ENCODE assay signal across 10 cellular contexts in the genomic region with DNA sequence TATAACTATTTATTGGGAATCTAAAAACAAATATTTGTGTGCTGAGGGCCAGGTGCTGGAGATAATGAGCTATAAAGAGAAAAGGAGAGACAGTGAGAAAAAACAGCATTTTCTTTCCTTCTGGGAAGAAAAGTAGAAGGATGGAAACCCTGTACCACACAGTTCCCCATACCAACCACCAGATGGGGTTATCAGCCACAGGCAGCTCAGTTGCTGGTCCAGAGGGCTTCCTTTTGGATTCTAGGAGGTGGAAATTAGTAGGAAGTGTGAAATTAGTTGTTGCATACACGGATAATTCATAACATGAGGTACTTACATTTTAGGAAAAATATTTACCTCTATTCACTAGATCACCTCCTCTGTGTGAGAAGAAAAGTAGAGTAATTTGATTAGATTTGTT.
DNase-seq lines count a peak whose midpoint lies in the region; ATAC-seq, FAIRE-seq and TF ChIP-seq lines count a peak whose summit lies in the region.
"Had no signal": no experiment of that assay in that cellular context is flagged by ENCODE, and none has a peak within 500 bp of the region (broad histone marks: within the 10 kb centered on the region; RNA-seq: fewer than 3 reads in every experiment).

No MANE protein-coding gene starts in this region.

- H3K27me3 Mint-ChIP-seq in activated naive CD8-positive, alpha-beta T cell treated with anti-CD3 and anti-CD28 coated beads, Interleukin-2, amount 50 U/mL, for 24 hours = no peaks in the 10 kb centered on the region
- H3K27me3 Mint-ChIP-seq in activated naive CD8-positive, alpha-beta T cell treated with anti-CD3 and anti-CD28 coated beads for 36 hours = no peaks in the 10 kb centered on the region
- H3K27me3 Mint-ChIP-seq: activated naive CD8-positive, alpha-beta T cell had no signal

- H3K4me1 Mint-ChIP-seq in activated naive CD8-positive, alpha-beta T cell treated with anti-CD3 and anti-CD28 coated beads, Interleukin-2, amount 50 U/mL, for 24 hours = no peaks in the 10 kb centered on the region
- H3K4me1 Mint-ChIP-seq in activated naive CD8-positive, alpha-beta T cell treated with anti-CD3 and anti-CD28 coated beads for 36 hours = no peaks in the 10 kb centered on the region

- peak; percentile 74 for TF ChIP-seq CTCF in epithelial cell of esophagus (IDR thresholded peaks at IDR 0.05; ENCODE audit: insufficient read depth, low read depth, low read length, missing control alignments)
- TF ChIP-seq CTCF in suprapubic skin (IDR thresholded peaks at IDR 0.05) = peak; percentile 7 to 32

- H3K4me1 ChIP-seq in suprapubic skin = peaks cover 4% of the 10 kb centered on the region

- no peak for ATAC-seq in activated naive CD8-positive, alpha-beta T cell treated with anti-CD3 and anti-CD28 coated beads, Interleukin-2, amount 50 U/mL, for 24 hours
- ATAC-seq in HG02973 (IDR thresholded peaks at IDR 0.05; ENCODE audit: unreplicated experiment) = no peak

- no peaks in the 10 kb centered on the region for H3K9me3 ChIP-seq in suprapubic skin

- peaks cover 22% of the 10 kb centered on the region for H3K9me3 Mint-ChIP-seq in activated naive CD8-positive, alpha-beta T cell treated with anti-CD3 and anti-CD28 coated beads, Interleukin-2, amount 50 U/mL, for 24 hours
- peaks cover 15% of the 10 kb centered on the region for H3K9me3 Mint-ChIP-seq in activated naive CD8-positive, alpha-beta T cell treated with anti-CD3 and anti-CD28 coated beads for 36 hours

- no peaks in the 10 kb centered on the region for H3K27me3 ChIP-seq in suprapubic skin

- peaks cover 52% of the 10 kb centered on the region for H3K36me3 Mint-ChIP-seq in activated naive CD8-positive, alpha-beta T cell treated with anti-CD3 and anti-CD28 coated beads, Interleukin-2, amount 50 U/mL, for 24 hours (ENCODE audit: low read depth)
- H3K36me3 Mint-ChIP-seq in activated naive CD8-positive, alpha-beta T cell treated with anti-CD3 and anti-CD28 coated beads for 36 hours = peaks cover 43% of the 10 kb centered on the region

- no peak overlapping the region for H3K27ac ChIP-seq in suprapubic skin

- no peak for TF ChIP-seq EP300 in suprapubic skin (IDR thresholded peaks at IDR 0.05)

- DNase-seq in activated naive CD8-positive, alpha-beta T cell treated with anti-CD3 and anti-CD28 coated beads, Interleukin-2, amount 50 U/mL, for 24 hours = peak; percentile 7
- DNase-seq in activated naive CD8-positive, alpha-beta T cell treated with anti-CD3 and anti-CD28 coated beads for 36 hours = no peak
- DNase-seq in NCI-H774 (lab: John Stamatoyannopoulos, UW) = peak; percentile 32
- peak; percentile 27 for DNase-seq in epithelial cell of esophagus (ENCODE audit: low read depth)
- no peak for DNase-seq in suprapubic skin (ENCODE audit: low spot score in 2 of 2)
- no peak for DNase-seq in KG1 (lab: John Stamatoyannopoulos, UW)
- DNase-seq in GM12892 (ENCODE audit: insufficient read length) = no peak
- DNase-seq: MV-4-11 had no signal

- no peak for FAIRE-seq in GM12892 (lab: Jason Lieb, UNC)

- no peak overlapping the region for H3K4me3 ChIP-seq in epithelial cell of esophagus (ENCODE audit: low read length)
- no peak overlapping the region for H3K4me3 ChIP-seq in suprapubic skin

- no peak overlapping the region for H3K27ac Mint-ChIP-seq in activated naive CD8-positive, alpha-beta T cell treated with anti-CD3 and anti-CD28 coated beads, Interleukin-2, amount 50 U/mL, for 24 hours
- no peak overlapping the region for H3K27ac Mint-ChIP-seq in activated naive CD8-positive, alpha-beta T cell treated with anti-CD3 and anti-CD28 coated beads for 36 hours
- H3K27ac Mint-ChIP-seq: activated naive CD8-positive, alpha-beta T cell had no signal

- TF ChIP-seq POLR2A in suprapubic skin (IDR thresholded peaks at IDR 0.05) = no peak
- TF ChIP-seq POLR2A in GM12892 (IDR thresholded peaks at IDR 0.05; ENCODE audit: low read depth, low read length) = no peak

- H3K36me3 ChIP-seq in suprapubic skin = no peaks in the 10 kb centered on the region

- no peak overlapping the region for H3K4me3 Mint-ChIP-seq in activated naive CD8-positive, alpha-beta T cell treated with anti-CD3 and anti-CD28 coated beads, Interleukin-2, amount 50 U/mL, for 24 hours
- no peak overlapping the region for H3K4me3 Mint-ChIP-seq in activated naive CD8-positive, alpha-beta T cell treated with anti-CD3 and anti-CD28 coated beads for 36 hours
- H3K4me3 Mint-ChIP-seq: activated naive CD8-positive, alpha-beta T cell had no signal

- WGBS in suprapubic skin = 78% methylated on average over 1 of the region's 1 CpG

Comparison
In these comparisons a context has a peak if more than half of its experiments do, and no peak if none do; other contexts are left out.
1. DNase-seq: peak in activated naive CD8-positive, alpha-beta T cell treated with anti-CD3 and anti-CD28 coated beads, Interleukin-2, amount 50 U/mL, for 24 hours (single experiment), NCI-H774 (single experiment) and epithelial cell of esophagus (single experiment); none in activated naive CD8-positive, alpha-beta T cell treated with anti-CD3 and anti-CD28 coated beads for 36 hours (single experiment), suprapubic skin (0 of 2), KG1 (single experiment) and GM12892 (single experiment).